1 cellular context compared by ENCODE assay signal in genomic region chr10:125133706-125134482, GRCh38.
TF ChIP-seq lines count a peak whose summit lies in the region.

No MANE protein-coding gene starts in this region.

TF ChIP-seq in endothelial cell of umbilical vein, 7 proteins besides CTCF, POLR2A, EP300 and RAD21 (continued from another document):
- TF ChIP-seq FOS (IDR thresholded peaks at IDR 0.05; ENCODE audit: borderline replicate concordance, insufficient read depth, low read length): no peak
- no peak for TF ChIP-seq MYC (IDR thresholded peaks at IDR 0.05; ENCODE audit: low read depth, low read length)
- TF ChIP-seq JUN (IDR thresholded peaks at IDR 0.05; ENCODE audit: borderline replicate concordance, insufficient read depth, insufficient read length, low read depth): no peak
- TF ChIP-seq EZH2 (IDR thresholded peaks at IDR 0.05; ENCODE audit: borderline replicate concordance, low read depth, low read length, severe bottlenecking): no peak
- no peak for TF ChIP-seq GATA2 (IDR thresholded peaks at IDR 0.05; ENCODE audit: insufficient read depth, insufficient read length, low read depth, low read length)
